ENCODE assay signal across 13 cellular contexts in genomic region chr5:90134892-90135291, GRCh38.
DNase-seq lines count a peak whose midpoint lies in the region; ATAC-seq and TF ChIP-seq lines count a peak whose summit lies in the region.
"Had no signal": no experiment of that assay in that cellular context is flagged by ENCODE, and none has a peak within 500 bp of the region (broad histone marks: within the 10 kb centered on the region; RNA-seq: fewer than 3 reads in every experiment).

No MANE protein-coding gene starts in this region.

- POLR2A ChIA-PET in CD8-positive, alpha-beta memory T cell (lab: Charles Lee) = no interaction called here

- H3K36me3 ChIP-seq in heart right ventricle = no peaks in the 10 kb centered on the region
- H3K36me3 ChIP-seq in CD8-positive, alpha-beta memory T cell (ENCODE audit: insufficient read depth, low read length) = no peaks in the 10 kb centered on the region
- H3K36me3 ChIP-seq: BLaER1 treated with 17β-estradiol and CSF1 and Interleukin-3, amounts not matched to agents 10 nM and 100 nM had no signal

- DNase-seq in ELR (ENCODE audit: low read depth) (peak; percentile 18), amniotic stem cell (lab: John Stamatoyannopoulos, UW) (peak; percentile 60), heart right ventricle (peak; percentile 64 to 81), posterior cingulate gyrus (peak in 7 of 10 donors; percentile 29 to 89 (median 65)), glomerular visceral epithelial cell (ENCODE audit: extremely low spot score) (no peak), NCI-H128 (lab: John Stamatoyannopoulos, UW; ENCODE audit: unreplicated experiment) (no peak)
- DNase-seq in CD8-positive, alpha-beta memory T cell = no peak
- DNase-seq in stimulated activated effector memory CD8-positive, alpha-beta T cell treated with anti-CD3 and anti-CD28 coated beads, Interleukin-12 subunit alpha, Interleukin-12 subunit beta, amount 100 ng/mL, for 72 hours (ENCODE audit: low spot score in 2 of 2) = no peak
- DNase-seq: NCI-H2171; stimulated activated naive CD4-positive, alpha-beta T cell had no signal

- peak overlapping the region in 6 of 10 donors; percentile 37 to 53 (median 46) for H3K27ac ChIP-seq in heart right ventricle
- no peak overlapping the region for H3K27ac ChIP-seq in CD8-positive, alpha-beta memory T cell (ENCODE audit: low read depth, low read length)
- H3K27ac ChIP-seq: BLaER1 treated with 17β-estradiol and CSF1 and Interleukin-3, amounts not matched to agents 10 nM and 100 nM had no signal

- no peak overlapping the region for H3K4me3 ChIP-seq in heart right ventricle
- no peak overlapping the region for H3K4me3 ChIP-seq in CD8-positive, alpha-beta memory T cell (ENCODE audit: low read length)
- H3K4me3 ChIP-seq: BLaER1 treated with 17β-estradiol and CSF1 and Interleukin-3, amounts not matched to agents 10 nM and 100 nM had no signal

- H3K27ac Mint-ChIP-seq in CD8-positive, alpha-beta memory T cell = no peak overlapping the region
- no peak overlapping the region for H3K27ac Mint-ChIP-seq in stimulated activated effector memory CD8-positive, alpha-beta T cell treated with anti-CD3 and anti-CD28 coated beads, Interleukin-12 subunit alpha, Interleukin-12 subunit beta, amount 100 ng/mL, for 72 hours
- H3K27ac Mint-ChIP-seq: activated naive CD4-positive, alpha-beta T cell treated with anti-CD3 and anti-CD28 coated beads, Interleukin-2, amount 50 U/mL, for 72 hours; memory B cell had no signal

- H3K27me3 Mint-ChIP-seq in CD8-positive, alpha-beta memory T cell = no peaks in the 10 kb centered on the region

- H3K9me3 Mint-ChIP-seq in CD8-positive, alpha-beta memory T cell = peaks cover 0 to 1% (median 0%) of the 10 kb centered on the region in 5 donors
- H3K9me3 Mint-ChIP-seq in stimulated activated effector memory CD8-positive, alpha-beta T cell treated with anti-CD3 and anti-CD28 coated beads, Interleukin-12 subunit alpha, Interleukin-12 subunit beta, amount 100 ng/mL, for 72 hours = no peaks in the 10 kb centered on the region
- H3K9me3 Mint-ChIP-seq: activated naive CD4-positive, alpha-beta T cell treated with anti-CD3 and anti-CD28 coated beads, Interleukin-2, amount 50 U/mL, for 72 hours; memory B cell had no signal

- no peaks in the 10 kb centered on the region for H3K36me3 Mint-ChIP-seq in CD8-positive, alpha-beta memory T cell
- no peaks in the 10 kb centered on the region for H3K36me3 Mint-ChIP-seq in stimulated activated effector memory CD8-positive, alpha-beta T cell treated with anti-CD3 and anti-CD28 coated beads, Interleukin-12 subunit alpha, Interleukin-12 subunit beta, amount 100 ng/mL, for 72 hours
- H3K36me3 Mint-ChIP-seq: activated naive CD4-positive, alpha-beta T cell treated with anti-CD3 and anti-CD28 coated beads, Interleukin-2, amount 50 U/mL, for 72 hours; memory B cell had no signal

- CTCF ChIA-PET in CD8-positive, alpha-beta memory T cell (lab: Charles Lee) = no interaction called here

- peaks cover 0 to 28% (median 15%) of the 10 kb centered on the region in 9 donors for H3K4me1 ChIP-seq in heart right ventricle
- no peaks in the 10 kb centered on the region for H3K4me1 ChIP-seq in CD8-positive, alpha-beta memory T cell (ENCODE audit: insufficient read depth, low read length)

- WGBS in heart right ventricle, 2 donors = 63 to 65% methylated on average over 4 of the region's 4 CpGs

- no peak for TF ChIP-seq CTCF in heart right ventricle (IDR thresholded peaks at IDR 0.05)

- intact Hi-C loops in heart right ventricle (cut with DNase I) (no loop called here), posterior cingulate gyrus (cut with DNase I) (no loop called here)

- no peak overlapping the region for H3K4me3 Mint-ChIP-seq in CD8-positive, alpha-beta memory T cell
- H3K4me3 Mint-ChIP-seq in stimulated activated effector memory CD8-positive, alpha-beta T cell treated with anti-CD3 and anti-CD28 coated beads, Interleukin-12 subunit alpha, Interleukin-12 subunit beta, amount 100 ng/mL, for 72 hours = no peak overlapping the region
- H3K4me3 Mint-ChIP-seq: memory B cell had no signal

- H3K27me3 ChIP-seq in heart right ventricle = no peaks in the 10 kb centered on the region
- H3K27me3 ChIP-seq in CD8-positive, alpha-beta memory T cell (ENCODE audit: insufficient read depth, low read length, poor library complexity, severe bottlenecking) = no peaks in the 10 kb centered on the region
- H3K27me3 ChIP-seq: BLaER1 treated with 17β-estradiol and CSF1 and Interleukin-3, amounts not matched to agents 10 nM and 100 nM had no signal

- ATAC-seq in heart right ventricle = peak; percentile 79 to 94 (median 84)
- no peak for ATAC-seq in stimulated activated effector memory CD8-positive, alpha-beta T cell treated with anti-CD3 and anti-CD28 coated beads, Interleukin-12 subunit alpha, Interleukin-12 subunit beta, amount 100 ng/mL, for 72 hours
- ATAC-seq: activated naive CD4-positive, alpha-beta T cell treated with anti-CD3 and anti-CD28 coated beads, Interleukin-2, amount 50 U/mL, for 72 hours had no signal

- peaks cover 0 to 5% (median 0%) of the 10 kb centered on the region in 11 donors for H3K9me3 ChIP-seq in heart right ventricle
- H3K9me3 ChIP-seq in CD8-positive, alpha-beta memory T cell (ENCODE audit: low read length) = no peaks in the 10 kb centered on the region

- H3K4me1 Mint-ChIP-seq in CD8-positive, alpha-beta memory T cell = no peaks in the 10 kb centered on the region
- no peaks in the 10 kb centered on the region for H3K4me1 Mint-ChIP-seq in stimulated activated effector memory CD8-positive, alpha-beta T cell treated with anti-CD3 and anti-CD28 coated beads, Interleukin-12 subunit alpha, Interleukin-12 subunit beta, amount 100 ng/mL, for 72 hours

Comparison
In these comparisons a context has a peak if more than half of its experiments do, and no peak if none do; other contexts are left out.
1. DNase-seq: peak in ELR (single experiment), amniotic stem cell (single experiment), heart right ventricle (2 of 2) and posterior cingulate gyrus (7 of 10); none in glomerular visceral epithelial cell (single experiment), CD8-positive, alpha-beta memory T cell (0 of 5), stimulated activated effector memory CD8-positive, alpha-beta T cell treated with anti-CD3 and anti-CD28 coated beads, Interleukin-12 subunit alpha, Interleukin-12 subunit beta, amount 100 ng/mL, for 72 hours (0 of 2) and NCI-H128 (single experiment).